ENCODE assay signal across 28 cellular contexts in genomic region chr20:11965602-11966001, GRCh38. TPM values are rescaled to one million over a fixed set of nuclear protein-coding genes. Genes with fewer than 3 reads are reported as not detected.
DNase-seq lines count a peak whose midpoint lies in the region; ATAC-seq and TF ChIP-seq lines count a peak whose summit lies in the region.
"Had no signal": no experiment of that assay in that cellular context is flagged by ENCODE, and none has a peak within 500 bp of the region (broad histone marks: within the 10 kb centered on the region; RNA-seq: fewer than 3 reads in every experiment).

No MANE protein-coding gene starts in this region.

- no peaks in the 10 kb centered on the region for H3K9me3 ChIP-seq in prostate gland
- H3K9me3 ChIP-seq: right atrium auricular region, thoracic aorta had no signal

- WGBS in prostate gland, result 95% methylated on average over 1 of the region's 1 CpG

- no peak for ATAC-seq in HG03280 (IDR thresholded peaks at IDR 0.05; ENCODE audit: unreplicated experiment)
- ATAC-seq: activated CD8-positive, alpha-beta memory T cell treated with anti-CD3 and anti-CD28 coated beads, Interleukin-2, amount 10 ng/mL, durations not matched to agents 7 days and 5 days; esophagus mucosa; naive thymus-derived CD4-positive, alpha-beta T cell; T-helper 17 cell had no signal

- peak; percentile 13 for TF ChIP-seq CTCF in epithelial cell of esophagus (IDR thresholded peaks at IDR 0.05; ENCODE audit: insufficient read depth, low read depth, low read length, missing control alignments)
- TF ChIP-seq CTCF in prostate gland (IDR thresholded peaks at IDR 0.05), result no peak

- H3K27ac ChIP-seq in prostate gland, result no peak overlapping the region
- H3K27ac ChIP-seq: right atrium auricular region, SK-N-MC, thoracic aorta had no signal

- no peak for TF ChIP-seq POLR2A in prostate gland (IDR thresholded peaks at IDR 0.05)

- DNase-seq in NCI-H524 (lab: John Stamatoyannopoulos, UW) (peak; percentile 1 to 5), NCI-H524 treated with DMSO at 0.1 percent for 48 hours (lab: John Stamatoyannopoulos, UW) (no peak), NCI-H69 (lab: John Stamatoyannopoulos, UW) (peak; percentile 15), epithelial cell of esophagus (ENCODE audit: low read depth) (peak; percentile 14), prostate gland (ENCODE audit: low spot score) (no peak), NCI-H748 treated with DMSO at 0.1 percent for 48 hours (lab: John Stamatoyannopoulos, UW) (no peak)
- DNase-seq in activated T-cell treated with anti-CD3 and anti-CD28 coated beads, Interleukin-2, amount 50 U/mL, for 1 hour, result no peak
- DNase-seq: activated CD4-positive, alpha-beta T cell treated with anti-CD3 and anti-CD28 coated beads, Interleukin-2, amount 10 ng/mL, durations not matched to agents 24 days and 14 days; activated CD8-positive, alpha-beta memory T cell treated with anti-CD3 and anti-CD28 coated beads, Interleukin-2, amount 10 ng/mL, durations not matched to agents 7 days and 5 days; activated naive CD4-positive, alpha-beta T cell treated with anti-CD3 and anti-CD28 coated beads, Interleukin-2, amount 50 U/mL, for 16 hours; aorta; cerebellar nuclear complex; effector CD4-positive, alpha-beta T cell; Karpas-422; left colon; naive thymus-derived CD4-positive, alpha-beta T cell; NCI-H1092 treated with DMSO at 0.1 percent for 48 hours; NCI-H1930; NK-92 treated with Interleukin-12 subunit alpha and Interleukin-12 subunit beta, amount 100 ng/mL, for 24 hours; occipital lobe; stimulated activated CD4-positive, alpha-beta T cell treated with anti-CD3 and anti-CD28 coated beads, Interleukin-4, amount 100 ng/mL, for 24 hours; stimulated activated naive CD4-positive, alpha-beta T cell treated with Interleukin-2 at 50 U/mL for 16 hours; T-helper 17 cell had no signal

- H3K4me3 ChIP-seq in epithelial cell of esophagus (ENCODE audit: low read length) (no peak overlapping the region), prostate gland (no peak overlapping the region)
- H3K4me3 ChIP-seq: right atrium auricular region, SK-N-MC, thoracic aorta had no signal

- H3K4me1 ChIP-seq in prostate gland (replicated peaks), result no peaks in the 10 kb centered on the region
- H3K4me1 ChIP-seq: right atrium auricular region had no signal

- H3K27me3 ChIP-seq in prostate gland (replicated peaks; ENCODE audit: insufficient read depth), result no peaks in the 10 kb centered on the region
- H3K27me3 ChIP-seq: right atrium auricular region had no signal

- intact Hi-C loops in prostate gland (cut with DNase I), result no loop called here

- H3K36me3 ChIP-seq in prostate gland, result no peaks in the 10 kb centered on the region
- H3K36me3 ChIP-seq: right atrium auricular region, thoracic aorta had no signal

RNA-seq across cellular contexts. Expression of gene BTBD3, which starts 47.9 kb away (rescaled TPM):
- 10 to 100 TPM; 36.2 to 84.9 TPM for total RNA-seq in prostate gland

Comparison
In these comparisons a context has a peak if more than half of its experiments do, and no peak if none do; other contexts are left out.
1. DNase-seq: peak in NCI-H524 (2 of 2), NCI-H69 (single experiment) and epithelial cell of esophagus (single experiment); none in NCI-H524 treated with DMSO at 0.1 percent for 48 hours (single experiment), activated T-cell treated with anti-CD3 and anti-CD28 coated beads, Interleukin-2, amount 50 U/mL, for 1 hour (single experiment), prostate gland (single experiment) and NCI-H748 treated with DMSO at 0.1 percent for 48 hours (single experiment).